23 cellular contexts compared by ENCODE assay signal in the genomic region with DNA sequence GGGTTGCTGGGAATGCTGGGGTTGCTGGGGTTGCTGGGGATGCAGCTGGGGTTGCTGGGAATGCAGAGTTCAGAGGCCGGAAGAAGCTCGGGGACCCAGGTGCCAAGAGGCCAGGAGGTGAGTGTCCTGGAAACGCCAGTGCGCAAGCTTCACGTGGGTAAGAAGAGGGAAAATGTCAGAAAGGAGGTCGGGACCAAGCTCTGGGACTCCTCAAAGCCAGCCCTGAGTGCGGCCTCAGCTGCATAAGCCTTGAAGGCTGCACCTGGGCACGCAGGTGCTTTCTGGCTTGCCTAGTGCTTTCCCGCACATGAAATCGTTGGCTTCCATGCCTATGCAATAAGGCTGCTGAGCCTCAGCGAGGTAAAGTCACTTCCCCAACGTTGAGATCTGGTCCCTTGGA. TPM values are rescaled to one million over a fixed set of nuclear protein-coding genes. Genes with fewer than 3 reads are reported as not detected.
DNase-seq lines count a peak whose midpoint lies in the region; ATAC-seq, FAIRE-seq and TF ChIP-seq lines count a peak whose summit lies in the region.
"Had no signal": no experiment of that assay in that cellular context is flagged by ENCODE, and none has a peak within 500 bp of the region (broad histone marks: within the 10 kb centered on the region; RNA-seq: fewer than 3 reads in every experiment).

No MANE protein-coding gene starts in this region.

- POLR2A ChIA-PET in endothelial cell of umbilical vein (lab: Charles Lee): no interaction called here

- TF ChIP-seq POLR2A in endothelial cell of umbilical vein (IDR thresholded peaks at IDR 0.05; ENCODE audit: low read depth, low read length): no peak

- H4K91ac ChIP-seq in neuronal stem cell (ENCODE audit: low read depth, low read length, poor library complexity): no peak overlapping the region

- H3K9ac ChIP-seq in endothelial cell of umbilical vein (replicated peaks; ENCODE audit: extremely low read depth, insufficient read depth, low read length) (no peak overlapping the region), neuronal stem cell (ENCODE audit: low read depth, low read length, poor library complexity) (no peak overlapping the region)
- H3K9ac ChIP-seq: KMS-11 had no signal

- H3K18ac ChIP-seq in neuronal stem cell (ENCODE audit: low read length): peak overlapping the region; percentile 46

- H3K4me1 ChIP-seq in endothelial cell of umbilical vein (ENCODE audit: control insufficient read depth, extremely low read depth, insufficient read depth, low read length) (peaks cover 58% of the 10 kb centered on the region), neuronal stem cell (ENCODE audit: control insufficient read depth in 2 of 2, insufficient read depth in 1 of 2, low read depth in 1 of 2, low read length in 2 of 2) (peaks cover 7 to 9% of the 10 kb centered on the region in 2 donors)
- H3K4me1 ChIP-seq: gastrocnemius medialis, left ventricle myocardium inferior had no signal

- H3K4me3 Mint-ChIP-seq in activated naive CD4-positive, alpha-beta T cell treated with anti-CD3 and anti-CD28 coated beads, Interleukin-2, amount 10 ng/mL, durations not matched to agents 7 days and 5 days: no peak overlapping the region
- no peak overlapping the region for H3K4me3 Mint-ChIP-seq in CD14-positive monocyte
- H3K4me3 Mint-ChIP-seq in activated CD8-positive, alpha-beta memory T cell treated with anti-CD3 and anti-CD28 coated beads, Interleukin-2, amount 10 ng/mL, durations not matched to agents 7 days and 5 days: no peak overlapping the region
- H3K4me3 Mint-ChIP-seq: activated B cell treated with CpG ODN at 0.5 μM for 24 hours; activated naive CD4-positive, alpha-beta T cell treated with anti-CD3 and anti-CD28 coated beads for 36 hours; activated T-helper 1 cell treated with anti-CD3 and anti-CD28 coated beads, Interleukin-12 subunit alpha, Interleukin-12 subunit beta, Interleukin-2, Interleukin-4 antibody, amounts not matched to agents 30 ng/mL and 10 ng/mL and 1 ng/mL, durations not matched to agents 14 hours and 24 hours and 36 hours; CD4-positive, CD25-positive, alpha-beta regulatory T cell; naive thymus-derived CD8-positive, alpha-beta T cell had no signal

- H3K79me1 ChIP-seq in neuronal stem cell (ENCODE audit: low read depth, low read length): no peaks in the 10 kb centered on the region

- H4K8ac ChIP-seq in neuronal stem cell (ENCODE audit: low read depth, low read length): no peak overlapping the region

- FAIRE-seq in endothelial cell of umbilical vein (lab: Jason Lieb, UNC): no peak
- FAIRE-seq: colon, D721Med, GM18507 had no signal

- H3K36me3 ChIP-seq in endothelial cell of umbilical vein (ENCODE audit: control insufficient read depth in 2 of 2, extremely low read depth in 1 of 2, insufficient read depth in 2 of 2, low read length in 2 of 2): no peaks in the 10 kb centered on the region
- H3K36me3 ChIP-seq in neuronal stem cell (replicated peaks in 1 of 2; ENCODE audit: control insufficient read depth in 2 of 2, insufficient read depth in 2 of 2, low read length in 2 of 2): no peaks in the 10 kb centered on the region
- H3K36me3 ChIP-seq: gastrocnemius medialis, left ventricle myocardium inferior had no signal

- CTCF ChIA-PET in endothelial cell of umbilical vein (lab: Charles Lee): interaction anchor here (1.1 to 1.2 kb wide), 2 partner anchors 35 to 37 kb away, joined by 3 read pairs; no protein-coding TSS in a partner anchor
- CTCF ChIA-PET in activated naive CD4-positive, alpha-beta T cell treated with anti-CD3 and anti-CD28 coated beads, Interleukin-2, amount 10 ng/mL, durations not matched to agents 7 days and 5 days (lab: Charles Lee): no interaction called here
- CTCF ChIA-PET in activated CD8-positive, alpha-beta memory T cell treated with anti-CD3 and anti-CD28 coated beads, Interleukin-2, amount 10 ng/mL, durations not matched to agents 7 days and 5 days (lab: Charles Lee): no interaction called here

- H3K27me3 Mint-ChIP-seq in activated naive CD4-positive, alpha-beta T cell treated with anti-CD3 and anti-CD28 coated beads, Interleukin-2, amount 10 ng/mL, durations not matched to agents 7 days and 5 days: peaks cover 6% of the 10 kb centered on the region
- peaks cover 0 to 10% (median 3%) of the 10 kb centered on the region in 3 donors for H3K27me3 Mint-ChIP-seq in CD14-positive monocyte (ENCODE audit: low read depth in 3 of 3)
- H3K27me3 Mint-ChIP-seq in activated CD8-positive, alpha-beta memory T cell treated with anti-CD3 and anti-CD28 coated beads, Interleukin-2, amount 10 ng/mL, durations not matched to agents 7 days and 5 days: peaks cover 12% of the 10 kb centered on the region

- no peaks in the 10 kb centered on the region for H3K36me3 Mint-ChIP-seq in activated naive CD4-positive, alpha-beta T cell treated with anti-CD3 and anti-CD28 coated beads, Interleukin-2, amount 10 ng/mL, durations not matched to agents 7 days and 5 days
- no peaks in the 10 kb centered on the region for H3K36me3 Mint-ChIP-seq in CD14-positive monocyte
- H3K36me3 Mint-ChIP-seq in activated CD8-positive, alpha-beta memory T cell treated with anti-CD3 and anti-CD28 coated beads, Interleukin-2, amount 10 ng/mL, durations not matched to agents 7 days and 5 days: no peaks in the 10 kb centered on the region
- H3K36me3 Mint-ChIP-seq: naive thymus-derived CD8-positive, alpha-beta T cell had no signal

- H2AK5ac ChIP-seq in neuronal stem cell (ENCODE audit: low read depth, low read length): no peak overlapping the region

- H3K14ac ChIP-seq in neuronal stem cell (ENCODE audit: low read length): no peak overlapping the region

- H3K27ac Mint-ChIP-seq in activated naive CD4-positive, alpha-beta T cell treated with anti-CD3 and anti-CD28 coated beads, Interleukin-2, amount 10 ng/mL, durations not matched to agents 7 days and 5 days: no peak overlapping the region
- H3K27ac Mint-ChIP-seq in CD14-positive monocyte: no peak overlapping the region
- no peak overlapping the region for H3K27ac Mint-ChIP-seq in activated CD8-positive, alpha-beta memory T cell treated with anti-CD3 and anti-CD28 coated beads, Interleukin-2, amount 10 ng/mL, durations not matched to agents 7 days and 5 days
- H3K27ac Mint-ChIP-seq: activated B cell treated with CpG ODN at 0.5 μM for 24 hours; activated naive CD4-positive, alpha-beta T cell treated with anti-CD3 and anti-CD28 coated beads for 36 hours; activated T-helper 1 cell treated with anti-CD3 and anti-CD28 coated beads, Interleukin-12 subunit alpha, Interleukin-12 subunit beta, Interleukin-2, Interleukin-4 antibody, amounts not matched to agents 30 ng/mL and 10 ng/mL and 1 ng/mL, durations not matched to agents 14 hours and 24 hours and 36 hours; CD4-positive, CD25-positive, alpha-beta regulatory T cell had no signal

- H3K4me2 ChIP-seq in endothelial cell of umbilical vein (ENCODE audit: insufficient read depth, low read length) (no peak overlapping the region), neuronal stem cell (ENCODE audit: insufficient read depth, low read length, poor library complexity, severe bottlenecking) (no peak overlapping the region)
- H3K4me2 ChIP-seq: KMS-11 had no signal

- dilution Hi-C loops in endothelial cell of umbilical vein (cut with MboI; ENCODE audit: extremely low pct_ligation_motif_present, low sequenced_read_pairs): no loop called here

- no peaks in the 10 kb centered on the region for H3K79me2 ChIP-seq in endothelial cell of umbilical vein (ENCODE audit: control insufficient read depth, insufficient read depth, low read length)

- H3K23ac ChIP-seq in neuronal stem cell (ENCODE audit: low read depth, low read length, poor library complexity): no peak overlapping the region

- H2BK12ac ChIP-seq in neuronal stem cell (ENCODE audit: low read length): peak overlapping the region; percentile 28

- H3K4me1 Mint-ChIP-seq in activated naive CD4-positive, alpha-beta T cell treated with anti-CD3 and anti-CD28 coated beads, Interleukin-2, amount 10 ng/mL, durations not matched to agents 7 days and 5 days: no peaks in the 10 kb centered on the region
- no peaks in the 10 kb centered on the region for H3K4me1 Mint-ChIP-seq in CD14-positive monocyte
- H3K4me1 Mint-ChIP-seq in activated CD8-positive, alpha-beta memory T cell treated with anti-CD3 and anti-CD28 coated beads, Interleukin-2, amount 10 ng/mL, durations not matched to agents 7 days and 5 days: no peaks in the 10 kb centered on the region
- H3K4me1 Mint-ChIP-seq: activated B cell treated with CpG ODN at 0.5 μM for 24 hours; CD4-positive, CD25-positive, alpha-beta regulatory T cell; naive thymus-derived CD8-positive, alpha-beta T cell had no signal

- H3K9me1 ChIP-seq in endothelial cell of umbilical vein (replicated peaks; ENCODE audit: control insufficient read depth, extremely low read depth, insufficient read depth, low read length): no peaks in the 10 kb centered on the region

- no peak overlapping the region for H3K4me3 ChIP-seq in endothelial cell of umbilical vein (replicated peaks in 1 of 3; ENCODE audit: insufficient read depth in 1 of 3, low read depth in 1 of 3, low read length in 3 of 3)
- H3K4me3 ChIP-seq in neuronal stem cell (ENCODE audit: low read length in 2 of 2): no peak overlapping the region
- H3K4me3 ChIP-seq: gastrocnemius medialis, left ventricle myocardium inferior, upper lobe of left lung had no signal

- peak; percentile 31 for DNase-seq in RPMI8226
- no peak for DNase-seq in endothelial cell of umbilical vein (ENCODE audit: low read depth, low spot score)
- DNase-seq in neuronal stem cell (ENCODE audit: low spot score): no peak
- no peak for DNase-seq in activated naive CD4-positive, alpha-beta T cell treated with anti-CD3 and anti-CD28 coated beads, Interleukin-2, amount 10 ng/mL, durations not matched to agents 7 days and 5 days
- no peak for DNase-seq in CD14-positive monocyte (ENCODE audit: low spot score)
- DNase-seq in activated CD8-positive, alpha-beta memory T cell treated with anti-CD3 and anti-CD28 coated beads, Interleukin-2, amount 10 ng/mL, durations not matched to agents 7 days and 5 days: no peak
- DNase-seq: activated B cell treated with CpG ODN at 0.5 μM for 24 hours; activated naive CD4-positive, alpha-beta T cell treated with anti-CD3 and anti-CD28 coated beads for 36 hours; CD4-positive, CD25-positive, alpha-beta regulatory T cell; effector memory CD4-positive, alpha-beta T cell; gastrocnemius medialis; hippocampal formation; left ventricle myocardium inferior; naive thymus-derived CD8-positive, alpha-beta T cell; SHP77; stimulated activated CD4-positive, alpha-beta T cell treated with anti-CD3 and anti-CD28 coated beads, Interleukin-2, amount 100 ng/mL, for 48 hours had no signal

- no peak overlapping the region for H3K4ac ChIP-seq in neuronal stem cell (ENCODE audit: low read length)

- intact Hi-C loops in endothelial cell of umbilical vein (cut with micrococcal nuclease) (loop anchor here (5.0 kb wide), 2 partner anchors 36 to 69 kb away; no protein-coding TSS in a partner anchor), CD14-positive monocyte (cut with micrococcal nuclease) (no loop called here)

- no peak overlapping the region for H2BK15ac ChIP-seq in neuronal stem cell (ENCODE audit: low read length)

- no peaks in the 10 kb centered on the region for H3K9me3 ChIP-seq in endothelial cell of umbilical vein (replicated peaks; ENCODE audit: control insufficient read depth, insufficient read depth, low read length)
- no peaks in the 10 kb centered on the region for H3K9me3 ChIP-seq in neuronal stem cell (replicated peaks in 1 of 2; ENCODE audit: control insufficient read depth in 2 of 2, insufficient read depth in 1 of 2, low read depth in 1 of 2, low read length in 2 of 2)
- H3K9me3 ChIP-seq: gastrocnemius medialis, left ventricle myocardium inferior, upper lobe of left lung had no signal

- H3K27ac ChIP-seq in endothelial cell of umbilical vein (ENCODE audit: insufficient read depth, low read depth, low read length) (peak overlapping the region; percentile 30), neuronal stem cell (replicated peaks; ENCODE audit: low read length) (no peak overlapping the region)
- H3K27ac ChIP-seq: gastrocnemius medialis, KMS-11, left ventricle myocardium inferior, upper lobe of left lung had no signal

- no peak overlapping the region for H2BK5ac ChIP-seq in neuronal stem cell (ENCODE audit: low read length)

- no CpG with 5 or more reads among the region's 12 CpGs for WGBS in neuronal stem cell (ENCODE audit: extremely low coverage in 2 of 2, insufficient read length in 2 of 2, insufficient replicate concordance in 1 of 2), 2 donors

- H3K27me3 ChIP-seq in endothelial cell of umbilical vein (ENCODE audit: control insufficient read depth in 2 of 2, insufficient read depth in 2 of 2, low read length in 2 of 2) (no peaks in the 10 kb centered on the region), neuronal stem cell (ENCODE audit: control insufficient read depth in 3 of 3, insufficient read depth in 3 of 3, low read depth in 1 of 3, low read length in 3 of 3) (no peaks in the 10 kb centered on the region)
- H3K27me3 ChIP-seq: upper lobe of left lung had no signal

- ATAC-seq in HG03571 (IDR thresholded peaks at IDR 0.05; ENCODE audit: unreplicated experiment): no peak
- no peak for ATAC-seq in activated CD8-positive, alpha-beta memory T cell treated with anti-CD3 and anti-CD28 coated beads, Interleukin-2, amount 10 ng/mL, durations not matched to agents 7 days and 5 days
- ATAC-seq: gastrocnemius medialis; naive thymus-derived CD8-positive, alpha-beta T cell had no signal

- TF ChIP-seq CTCF in endothelial cell of umbilical vein (IDR thresholded peaks at IDR 0.05; ENCODE audit: extremely low read depth in 1 of 2, insufficient read depth in 1 of 2, low read depth in 1 of 2, low read length in 2 of 2) (no peak), CD14-positive monocyte (IDR thresholded peaks at IDR 0.05) (no peak)

- no peaks in the 10 kb centered on the region for H4K20me1 ChIP-seq in endothelial cell of umbilical vein (replicated peaks; ENCODE audit: control insufficient read depth, extremely low read depth, insufficient read depth, low read length)

- H2AFZ ChIP-seq in endothelial cell of umbilical vein (ENCODE audit: low read depth, low read length) (no peak overlapping the region), neuronal stem cell (ENCODE audit: low read length) (peak overlapping the region; percentile 63)

- no TSS peak for BruUV-seq in endothelial cell of umbilical vein (replicated peaks; lab: Mats Ljungman, UMichigan)

- no peak overlapping the region for H2BK120ac ChIP-seq in neuronal stem cell (ENCODE audit: low read depth, low read length)

- no peaks in the 10 kb centered on the region for H3K9me3 Mint-ChIP-seq in activated naive CD4-positive, alpha-beta T cell treated with anti-CD3 and anti-CD28 coated beads, Interleukin-2, amount 10 ng/mL, durations not matched to agents 7 days and 5 days
- H3K9me3 Mint-ChIP-seq in CD14-positive monocyte: peaks cover 0 to 2% (median 0%) of the 10 kb centered on the region in 7 donors
- no peaks in the 10 kb centered on the region for H3K9me3 Mint-ChIP-seq in activated CD8-positive, alpha-beta memory T cell treated with anti-CD3 and anti-CD28 coated beads, Interleukin-2, amount 10 ng/mL, durations not matched to agents 7 days and 5 days (ENCODE audit: low read depth)
- H3K9me3 Mint-ChIP-seq: activated B cell treated with CpG ODN at 0.5 μM for 24 hours; activated naive CD4-positive, alpha-beta T cell treated with anti-CD3 and anti-CD28 coated beads for 36 hours; activated T-helper 1 cell treated with anti-CD3 and anti-CD28 coated beads, Interleukin-12 subunit alpha, Interleukin-12 subunit beta, Interleukin-2, Interleukin-4 antibody, amounts not matched to agents 30 ng/mL and 10 ng/mL and 1 ng/mL, durations not matched to agents 14 hours and 24 hours and 36 hours; CD4-positive, CD25-positive, alpha-beta regulatory T cell; naive thymus-derived CD8-positive, alpha-beta T cell had no signal

RNA-seq across cellular contexts. Expression of a gene that starts 48.3 kb away (rescaled TPM):
- total RNA-seq in endothelial cell of umbilical vein: 0.76 and 1.9 TPM in 2 replicates
- polyA plus RNA-seq in endothelial cell of umbilical vein: 1.0 and 1.1 TPM in 2 replicates
- 0.81 and 1.1 TPM in 2 replicates for polyA plus RNA-seq in endothelial cell of umbilical vein (2011; cell fraction: cytosol; rRNA removed)
- 3.0 and 3.9 TPM in 2 replicates for polyA plus RNA-seq in endothelial cell of umbilical vein (2011; cell fraction: nucleus; rRNA removed)
- polyA plus RNA-seq in endothelial cell of umbilical vein (2012): 0.30 and 0.40 TPM in 2 replicates
- polyA minus RNA-seq in endothelial cell of umbilical vein: 0.85 and 1.1 TPM in 2 replicates
- 17.0 TPM for polyA minus RNA-seq in endothelial cell of umbilical vein (2011; cell fraction: cytosol; rRNA and poly(A)+ RNA removed)
- polyA minus RNA-seq in endothelial cell of umbilical vein (2011; cell fraction: nucleus; rRNA and poly(A)+ RNA removed): 1.3 and 1.9 TPM in 2 replicates
- polyA plus RNA-seq in neuronal stem cell (2013, experiment 1 of 2): 2.0 TPM
- 2.0 TPM for polyA plus RNA-seq in neuronal stem cell (2013, experiment 2 of 2)
- polyA plus RNA-seq in CD14-positive monocyte: not detected
- total RNA-seq in activated CD8-positive, alpha-beta memory T cell treated with anti-CD3 and anti-CD28 coated beads, Interleukin-2, amount 10 ng/mL, durations not matched to agents 7 days and 5 days: under 1 TPM; 0.37 to 0.76 TPM
- polyA plus RNA-seq: naive thymus-derived CD8-positive, alpha-beta T cell had no signal
